In the genomic region with DNA sequence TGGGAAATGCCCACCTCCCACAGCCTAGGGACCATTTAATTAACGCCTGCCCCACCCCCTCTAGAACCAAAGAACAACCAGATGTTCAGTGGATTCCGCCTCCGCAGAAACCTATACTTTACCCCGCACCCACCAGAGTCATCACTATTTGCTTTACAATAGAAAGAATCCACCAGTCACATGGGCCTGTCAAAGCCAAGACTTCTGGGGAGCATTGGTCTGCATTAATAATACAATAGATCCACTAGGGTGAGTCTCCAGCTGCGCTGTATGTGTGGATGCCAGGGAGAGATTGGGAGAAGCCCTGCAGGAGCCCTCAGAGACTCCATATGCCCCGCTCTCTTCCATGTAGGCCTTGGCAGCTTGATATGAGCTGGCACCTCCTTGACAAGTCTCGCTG, we compare ENCODE assay signal across 24 cellular contexts. TPM values are rescaled to one million over a fixed set of nuclear protein-coding genes. Genes with fewer than 3 reads are reported as not detected.
"Had no signal": no experiment of that assay in that cellular context is flagged by ENCODE, and none has a peak within 500 bp of the region (broad histone marks: within the 10 kb centered on the region; RNA-seq: fewer than 3 reads in every experiment).

No MANE protein-coding gene starts in this region.

- H3K4me1 Mint-ChIP-seq: nephron progenitor cell had no signal

- H3K36me3 Mint-ChIP-seq: activated naive CD4-positive, alpha-beta T cell treated with anti-CD3 and anti-CD28 coated beads, Interleukin-2, amount 50 U/mL, for 72 hours; stimulated activated naive B cell treated with anti-CD40 and anti-IgM and Interleukin-4, amounts not matched to agents 10 μg/mL and 1 μg/mL and 100 μg/mL, for 72 hours had no signal

- H3K27ac Mint-ChIP-seq: activated naive CD4-positive, alpha-beta T cell treated with anti-CD3 and anti-CD28 coated beads, Interleukin-2, amount 50 U/mL, for 72 hours; activated T-helper 1 cell treated with anti-CD3 and anti-CD28 coated beads, Interleukin-12 subunit alpha, Interleukin-12 subunit beta, Interleukin-2, Interleukin-4 antibody, amounts not matched to agents 30 ng/mL and 10 ng/mL and 1 ng/mL, durations not matched to agents 14 hours and 24 hours and 36 hours; nephron progenitor cell; stimulated activated naive B cell treated with anti-CD40 and anti-IgM and Interleukin-4, amounts not matched to agents 10 μg/mL and 1 μg/mL and 100 μg/mL, for 72 hours had no signal

- H3K9me3 ChIP-seq: adrenal gland, gastroesophageal sphincter, heart left ventricle had no signal

- ATAC-seq: activated naive CD4-positive, alpha-beta T cell treated with anti-CD3 and anti-CD28 coated beads, Interleukin-2, amount 50 U/mL, for 72 hours; esophagus mucosa; gastroesophageal sphincter; heart left ventricle; left lobe of liver; stimulated activated naive B cell treated with anti-CD40 and anti-IgM and Interleukin-4, amounts not matched to agents 10 μg/mL and 1 μg/mL and 100 μg/mL, for 72 hours had no signal

- H3K4me1 ChIP-seq: adrenal gland, heart left ventricle had no signal

- H3K9me3 Mint-ChIP-seq: activated naive CD4-positive, alpha-beta T cell treated with anti-CD3 and anti-CD28 coated beads, Interleukin-2, amount 50 U/mL, for 72 hours; activated T-helper 1 cell treated with anti-CD3 and anti-CD28 coated beads, Interleukin-12 subunit alpha, Interleukin-12 subunit beta, Interleukin-2, Interleukin-4 antibody, amounts not matched to agents 30 ng/mL and 10 ng/mL and 1 ng/mL, durations not matched to agents 14 hours and 24 hours and 36 hours; stimulated activated naive B cell treated with anti-CD40 and anti-IgM and Interleukin-4, amounts not matched to agents 10 μg/mL and 1 μg/mL and 100 μg/mL, for 72 hours had no signal

- H3K36me3 ChIP-seq: adrenal gland, gastroesophageal sphincter, heart left ventricle, WERI-Rb-1 had no signal

- H3K27me3 ChIP-seq: adrenal gland, gastroesophageal sphincter, heart left ventricle had no signal

- H3K4me3 ChIP-seq: adrenal gland, gastroesophageal sphincter, heart left ventricle had no signal

- DNase-seq: activated CD4-positive, alpha-beta T cell treated with anti-CD3 and anti-CD28 coated beads, Interleukin-2, amount 50 U/mL, for 48 hours; activated gamma-delta T cell treated with Interleukin-2 at 50 U/mL for 16 hours; adrenal gland; cerebellar nuclear complex; effector CD8-positive, alpha-beta T cell; heart left ventricle; kidney; midbrain; nephron progenitor cell; retina; stimulated activated naive B cell treated with anti-CD40 and anti-IgM and Interleukin-4, amounts not matched to agents 10 μg/mL and 1 μg/mL and 100 μg/mL, for 72 hours; T-helper 2 cell; WERI-Rb-1 had no signal

- H3K27ac ChIP-seq: adrenal gland, gastroesophageal sphincter, heart left ventricle, WERI-Rb-1 had no signal

- H3K4me3 Mint-ChIP-seq: activated T-helper 1 cell treated with anti-CD3 and anti-CD28 coated beads, Interleukin-12 subunit alpha, Interleukin-12 subunit beta, Interleukin-2, Interleukin-4 antibody, amounts not matched to agents 30 ng/mL and 10 ng/mL and 1 ng/mL, durations not matched to agents 14 hours and 24 hours and 36 hours; nephron progenitor cell; stimulated activated naive B cell treated with anti-CD40 and anti-IgM and Interleukin-4, amounts not matched to agents 10 μg/mL and 1 μg/mL and 100 μg/mL, for 72 hours had no signal

RNA-seq across cellular contexts. Expression of a gene that starts 31.3 kb away (rescaled TPM):
- total RNA-seq: activated naive CD4-positive, alpha-beta T cell treated with anti-CD3 and anti-CD28 coated beads, Interleukin-2, amount 50 U/mL, for 72 hours; activated T-helper 1 cell treated with anti-CD3 and anti-CD28 coated beads, Interleukin-12 subunit alpha, Interleukin-12 subunit beta, Interleukin-2, Interleukin-4 antibody, amounts not matched to agents 30 ng/mL and 10 ng/mL and 1 ng/mL, durations not matched to agents 14 hours and 24 hours and 36 hours; adrenal gland; astrocyte; bronchial epithelial cell; esophagus mucosa; gastroesophageal sphincter; heart left ventricle; kidney; left lobe of liver; lung microvascular endothelial cell; omental fat pad; posterior vena cava; ureter had no signal
